ENCODE assay signal across 15 cellular contexts in the genomic region with DNA sequence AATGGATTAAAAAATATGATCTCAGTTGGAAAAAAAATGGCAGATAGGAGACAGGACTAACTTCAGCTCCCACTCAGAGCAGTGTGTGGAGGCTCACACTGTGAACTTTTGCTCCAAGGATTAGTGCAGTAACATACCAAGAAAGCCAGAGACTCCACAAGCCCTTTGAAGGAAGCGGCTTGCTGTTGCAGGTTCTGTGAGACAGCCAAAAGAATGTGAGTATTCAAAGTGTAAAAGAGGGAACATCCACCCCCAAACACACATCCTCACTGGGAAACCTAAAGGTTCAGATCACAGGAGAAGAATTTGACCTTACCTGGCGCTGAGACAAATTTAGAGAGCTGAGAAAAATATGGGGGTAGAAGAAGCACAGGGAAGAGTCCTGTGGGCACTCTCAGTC.
A peak's percentile ranks its signal among the peaks of the same experiment; 100 is the strongest.
DNase-seq lines count a peak whose midpoint lies in the region; ATAC-seq and TF ChIP-seq lines count a peak whose summit lies in the region.
"Had no signal": no experiment of that assay in that cellular context is flagged by ENCODE, and none has a peak within 500 bp of the region (broad histone marks: within the 10 kb centered on the region; RNA-seq: fewer than 3 reads in every experiment).

No MANE protein-coding gene starts in this region.

- H3K27me3 ChIP-seq in brain microvascular endothelial cell (replicated peaks) (no peaks in the 10 kb centered on the region), mesendoderm (ENCODE audit: insufficient read depth, low read length, poor library complexity) (no peaks in the 10 kb centered on the region), vagina (no peaks in the 10 kb centered on the region), WERI-Rb-1 (ENCODE audit: insufficient read depth, low read depth, severe bottlenecking) (no peaks in the 10 kb centered on the region), gastroesophageal sphincter (no peaks in the 10 kb centered on the region)
- H3K27me3 ChIP-seq: esophagus muscularis mucosa, heart right ventricle had no signal

- no peak overlapping the region for H2AK5ac ChIP-seq in mesendoderm (ENCODE audit: low read length)

- H2BK5ac ChIP-seq in mesendoderm (ENCODE audit: low read length): no peak overlapping the region

- TF ChIP-seq EP300 in gastroesophageal sphincter (IDR thresholded peaks at IDR 0.05): no peak

- TF ChIP-seq CTCF in brain microvascular endothelial cell (IDR thresholded peaks at IDR 0.05; ENCODE audit: low read depth, low read length, missing control alignments) (no peak), vagina (IDR thresholded peaks at IDR 0.05) (no peak), WERI-Rb-1 (IDR thresholded peaks at IDR 0.05; ENCODE audit: low read depth, low read length) (no peak), gastroesophageal sphincter (IDR thresholded peaks at IDR 0.05) (no peak)

- TF ChIP-seq POLR2A in vagina (IDR thresholded peaks at IDR 0.05): no peak
- no peak for TF ChIP-seq POLR2A in gastroesophageal sphincter (IDR thresholded peaks at IDR 0.05)

- intact Hi-C loops in vagina (cut with DNase I): no loop called here

- WGBS in mesendoderm (ENCODE audit: extremely low coverage, insufficient coverage, low lambda C conversion rate): no CpG with 5 or more reads among the region's 2 CpGs
- 67 to 83% methylated on average over 1 to 2 of the region's 2 CpGs for WGBS in gastroesophageal sphincter (ENCODE audit: low coverage in 1 of 2), 2 donors

- H3K23ac ChIP-seq in mesendoderm (ENCODE audit: low read length): no peak overlapping the region

- H3K79me1 ChIP-seq in mesendoderm (ENCODE audit: low read length): no peaks in the 10 kb centered on the region

- H3K36me3 ChIP-seq in brain microvascular endothelial cell (replicated peaks) (no peaks in the 10 kb centered on the region), mesendoderm (ENCODE audit: control insufficient read depth, insufficient read depth, low read length) (no peaks in the 10 kb centered on the region), vagina (no peaks in the 10 kb centered on the region), WERI-Rb-1 (no peaks in the 10 kb centered on the region), gastroesophageal sphincter (no peaks in the 10 kb centered on the region)
- H3K36me3 ChIP-seq: esophagus muscularis mucosa, heart right ventricle had no signal

- H3K4me3 ChIP-seq in brain microvascular endothelial cell (ENCODE audit: low read depth, low read length): no peak overlapping the region
- H3K4me3 ChIP-seq in mesendoderm (ENCODE audit: low read length): no peak overlapping the region
- no peak overlapping the region for H3K4me3 ChIP-seq in vagina
- no peak overlapping the region for H3K4me3 ChIP-seq in WERI-Rb-1 (ENCODE audit: low read depth, low read length)
- no peak overlapping the region for H3K4me3 ChIP-seq in gastroesophageal sphincter
- H3K4me3 ChIP-seq: esophagus muscularis mucosa, heart right ventricle had no signal

- DNase-seq in SIG-M5 treated with dmso at 0.1 percent for 504 hours (lab: John Stamatoyannopoulos, UW; ENCODE audit: unreplicated experiment): peak; percentile 42
- no peak for DNase-seq in SIG-M5 (lab: John Stamatoyannopoulos, UW)
- peak; percentile 33 for DNase-seq in brain microvascular endothelial cell
- DNase-seq in mesendoderm: peak; percentile 61
- DNase-seq in vagina (ENCODE audit: extremely low spot score in 2 of 2): no peak
- no peak for DNase-seq in NCI-H1417 (lab: John Stamatoyannopoulos, UW)
- DNase-seq in WERI-Rb-1: no peak
- DNase-seq: 8988T, amniotic stem cell, heart right ventricle, NCI-H2029, NCI-H524 had no signal

- H3K4me1 ChIP-seq in mesendoderm (ENCODE audit: control insufficient read depth, low read depth, low read length) (no peaks in the 10 kb centered on the region), vagina (no peaks in the 10 kb centered on the region), gastroesophageal sphincter (no peaks in the 10 kb centered on the region)
- H3K4me1 ChIP-seq: esophagus muscularis mucosa, heart right ventricle had no signal

- no peak overlapping the region for H4K8ac ChIP-seq in mesendoderm (ENCODE audit: low read depth, low read length)

- H3K27ac ChIP-seq in brain microvascular endothelial cell (no peak overlapping the region), mesendoderm (ENCODE audit: low read depth, low read length) (peak overlapping the region; percentile 26), vagina (no peak overlapping the region), WERI-Rb-1 (no peak overlapping the region), gastroesophageal sphincter (no peak overlapping the region)
- H3K27ac ChIP-seq: esophagus muscularis mucosa, heart right ventricle, VCaP had no signal

- in situ Hi-C loops in brain microvascular endothelial cell (cut with HindIII; ENCODE audit: low pct_ligation_motif_present, low sequenced_read_pairs): no loop called here

- H4K5ac ChIP-seq in mesendoderm (ENCODE audit: low read length): no peak overlapping the region

- no peak overlapping the region for H3K4me2 ChIP-seq in mesendoderm (ENCODE audit: low read length)

- no peaks in the 10 kb centered on the region for H3K79me2 ChIP-seq in mesendoderm (ENCODE audit: control insufficient read depth, insufficient read depth, low read length)

- no peak overlapping the region for H2BK120ac ChIP-seq in mesendoderm (ENCODE audit: low read depth, low read length)

- H3K4ac ChIP-seq in mesendoderm (ENCODE audit: low read depth, low read length): no peak overlapping the region

- H3K56ac ChIP-seq in mesendoderm (ENCODE audit: low read length): no peak overlapping the region

- H2BK15ac ChIP-seq in mesendoderm (replicated peaks; ENCODE audit: low read depth): no peak overlapping the region

- H3K9ac ChIP-seq in mesendoderm (ENCODE audit: low read length): no peak overlapping the region

- H3K9me3 ChIP-seq in vagina: no peaks in the 10 kb centered on the region
- no peaks in the 10 kb centered on the region for H3K9me3 ChIP-seq in WERI-Rb-1 (ENCODE audit: severe bottlenecking)
- peaks cover 0 to 34% (median 0%) of the 10 kb centered on the region in 3 donors for H3K9me3 ChIP-seq in gastroesophageal sphincter

- no peak for ATAC-seq in gastroesophageal sphincter
- ATAC-seq: heart right ventricle had no signal

- no peak overlapping the region for H3K18ac ChIP-seq in mesendoderm (ENCODE audit: low read length)

Comparison
In these comparisons a context has a peak if more than half of its experiments do, and no peak if none do; other contexts are left out.
1. DNase-seq: peak in SIG-M5 treated with dmso at 0.1 percent for 504 hours (single experiment), brain microvascular endothelial cell (single experiment) and mesendoderm (single experiment); none in SIG-M5 (single experiment), vagina (0 of 2), NCI-H1417 (0 of 3) and WERI-Rb-1 (single experiment).